8 cellular contexts compared by ENCODE assay signal in the genomic region with DNA sequence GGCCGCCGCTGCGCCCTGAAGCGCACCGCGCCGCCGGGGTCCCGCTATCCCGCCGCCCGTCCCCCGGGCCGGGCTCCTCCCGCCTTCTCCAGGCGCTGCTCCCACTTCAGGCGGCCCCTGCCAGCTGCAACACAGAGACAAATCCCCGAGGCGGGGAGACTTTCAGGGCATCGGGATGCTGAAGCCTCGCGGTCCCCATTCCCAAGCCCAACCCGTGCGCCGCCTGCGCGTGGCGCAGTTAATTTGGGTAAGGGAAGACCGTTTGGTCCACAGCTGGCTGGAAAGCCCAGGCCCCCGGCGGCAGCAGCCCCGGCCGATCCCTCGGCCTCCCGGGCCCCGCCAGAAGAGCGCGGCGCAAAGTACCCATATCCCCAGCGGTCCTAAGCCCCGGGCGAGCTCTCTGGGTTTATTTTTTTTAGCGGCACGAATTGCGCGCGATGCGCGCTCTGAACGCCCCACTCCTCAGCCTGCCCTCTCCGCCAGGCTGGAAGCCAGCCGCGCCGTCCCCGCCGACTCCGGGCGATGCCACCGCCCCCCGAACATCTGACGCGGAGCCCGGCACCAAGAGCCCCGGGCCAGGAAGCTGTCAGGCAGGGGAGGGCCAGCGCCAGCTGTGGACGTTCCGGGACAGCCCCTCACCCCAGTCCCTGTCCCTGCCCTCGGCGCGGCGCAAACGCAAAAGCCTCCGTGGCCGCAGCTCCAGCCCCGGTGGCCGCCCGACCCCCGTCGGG. TPM values are rescaled to one million over a fixed set of nuclear protein-coding genes. Genes with fewer than 3 reads are reported as not detected.
DNase-seq lines count a peak whose midpoint lies in the region; ATAC-seq, FAIRE-seq and TF ChIP-seq lines count a peak whose summit lies in the region.

No MANE protein-coding gene starts in this region.

- ATAC-seq in HG02642 (IDR thresholded peaks at IDR 0.05; ENCODE audit: poor library complexity, unreplicated experiment) = peak; percentile 52
- ATAC-seq in HepG2 = peak; percentile 69
- peak; percentile 69 for ATAC-seq in stimulated activated naive CD8-positive, alpha-beta T cell treated with anti-CD3 and anti-CD28 coated beads, Interleukin-15, amount 100 ng/mL, for 72 hours

- H3K9me3 ChIP-seq in HepG2 (ENCODE audit: low read length) = no peaks in the 10 kb centered on the region

- POLR2A ChIA-PET in HepG2 (lab: Yijun Ruan, JAX) = no interaction called here

- no peak for TF ChIP-seq RAD21 in HepG2 (CRISPR knock-in tag; IDR thresholded peaks at IDR 0.05)

- H4K20me1 ChIP-seq in HepG2 (ENCODE audit: insufficient read depth, low read length) = no peaks in the 10 kb centered on the region

- no peaks in the 10 kb centered on the region for H3K36me3 ChIP-seq in HepG2 (replicated peaks in 1 of 2; ENCODE audit: control insufficient read depth in 1 of 2, insufficient read depth in 2 of 2, low read length in 2 of 2)

- intact Hi-C loops in dendritic cell treated with granulocyte-macrophage colony-stimulating factor and Interleukin-4, amounts not matched to agents 40 ng/mL and 50 ng/mL, for 4 days (cut with micrococcal nuclease) = no loop called here
- intact Hi-C loops in HepG2 (cut with micrococcal nuclease; ENCODE audit: unreplicated experiment) = loop anchor here (5.0 to 10.0 kb wide), 2 partner anchors 160 to 288 kb away; no protein-coding TSS in a partner anchor

- H3K9me3 Mint-ChIP-seq in dendritic cell treated with granulocyte-macrophage colony-stimulating factor and Interleukin-4, amounts not matched to agents 40 ng/mL and 50 ng/mL, for 4 days = no peaks in the 10 kb centered on the region
- no peaks in the 10 kb centered on the region for H3K9me3 Mint-ChIP-seq in stimulated activated naive CD8-positive, alpha-beta T cell treated with anti-CD3 and anti-CD28 coated beads, Interleukin-15, amount 100 ng/mL, for 72 hours

- peak overlapping the region; percentile 45 for H3K4me3 Mint-ChIP-seq in dendritic cell treated with granulocyte-macrophage colony-stimulating factor and Interleukin-4, amounts not matched to agents 40 ng/mL and 50 ng/mL, for 4 days
- peak overlapping the region; percentile 71 to 81 for H3K4me3 Mint-ChIP-seq in stimulated activated naive CD8-positive, alpha-beta T cell treated with anti-CD3 and anti-CD28 coated beads, Interleukin-15, amount 100 ng/mL, for 72 hours

- H3K27me3 Mint-ChIP-seq in dendritic cell treated with granulocyte-macrophage colony-stimulating factor and Interleukin-4, amounts not matched to agents 40 ng/mL and 50 ng/mL, for 4 days = peaks cover 53% of the 10 kb centered on the region
- H3K27me3 Mint-ChIP-seq in stimulated activated naive CD8-positive, alpha-beta T cell treated with anti-CD3 and anti-CD28 coated beads, Interleukin-15, amount 100 ng/mL, for 72 hours = peaks cover 68% of the 10 kb centered on the region

- peak overlapping the region; percentile 72 for H3K4me2 ChIP-seq in HepG2 (ENCODE audit: low read depth, low read length)

- no peak overlapping the region for H2AFZ ChIP-seq in HepG2 (ENCODE audit: low read length)

- H3K27ac Mint-ChIP-seq in dendritic cell treated with granulocyte-macrophage colony-stimulating factor and Interleukin-4, amounts not matched to agents 40 ng/mL and 50 ng/mL, for 4 days = no peak overlapping the region
- no peak overlapping the region for H3K27ac Mint-ChIP-seq in stimulated activated naive CD8-positive, alpha-beta T cell treated with anti-CD3 and anti-CD28 coated beads, Interleukin-15, amount 100 ng/mL, for 72 hours

- H3K79me2 ChIP-seq in HepG2 (ENCODE audit: insufficient read depth, low read length) = no peaks in the 10 kb centered on the region

- no peak for FAIRE-seq in HepG2 (lab: Jason Lieb, UNC)

- no peak for TF ChIP-seq POLR2A in HepG2 (IDR thresholded peaks at IDR 0.05; ENCODE audit: insufficient read depth in 1 of 2, low read depth in 2 of 2, low read length in 2 of 2)

- DNase-seq in 8988T = peak; percentile 43
- DNase-seq in GM13977 (ENCODE audit: low spot score) = peak; percentile 73
- DNase-seq in NCI-H69 (lab: John Stamatoyannopoulos, UW) = peak; percentile 61
- no peak for DNase-seq in HepG2 (ENCODE audit: low spot score)
- peak; percentile 22 to 30 for DNase-seq in stimulated activated naive CD8-positive, alpha-beta T cell treated with anti-CD3 and anti-CD28 coated beads, Interleukin-15, amount 100 ng/mL, for 72 hours
- no peak for DNase-seq in MV-4-11 (lab: John Stamatoyannopoulos, UW)

- 5% methylated on average over 14 of the region's 79 CpGs for WGBS in HepG2 (ENCODE audit: low lambda C conversion rate)

- no TSS peak for BruUV-seq in HepG2 (replicated peaks; lab: Mats Ljungman, UMichigan)

- H3K4me1 Mint-ChIP-seq in dendritic cell treated with granulocyte-macrophage colony-stimulating factor and Interleukin-4, amounts not matched to agents 40 ng/mL and 50 ng/mL, for 4 days (ENCODE audit: low read depth) = no peaks in the 10 kb centered on the region
- H3K4me1 Mint-ChIP-seq in stimulated activated naive CD8-positive, alpha-beta T cell treated with anti-CD3 and anti-CD28 coated beads, Interleukin-15, amount 100 ng/mL, for 72 hours = peaks cover 10% of the 10 kb centered on the region

- CTCF ChIA-PET in HepG2 (lab: Yijun Ruan, JAX; ENCODE audit: low intra/inter-chr PET ratio, low total read pairs) = no interaction called here

- TF ChIP-seq EP300 in HepG2 (IDR thresholded peaks at IDR 0.05; ENCODE audit: low read depth in 2 of 2, low read length in 2 of 2) = no peak
- TF ChIP-seq EP300 in HepG2 (CRISPR knock-in tag; IDR thresholded peaks at IDR 0.05; ENCODE audit: borderline replicate concordance) = no peak

- H3K27ac ChIP-seq in HepG2 (ENCODE audit: extremely low read length, insufficient read depth, low read length) = no peak overlapping the region

- no peaks in the 10 kb centered on the region for H3K36me3 Mint-ChIP-seq in dendritic cell treated with granulocyte-macrophage colony-stimulating factor and Interleukin-4, amounts not matched to agents 40 ng/mL and 50 ng/mL, for 4 days (ENCODE audit: low read depth)

- peaks cover 2 to 29% of the 10 kb centered on the region in 2 experiments for H3K27me3 ChIP-seq in HepG2 (ENCODE audit: control insufficient read depth in 1 of 2, insufficient read depth in 2 of 2, low read length in 2 of 2)

- in situ Hi-C loops in GM13977 (cut with MboI; ENCODE audit: low pct_unique_long_range_greater_than_20kb, low sequenced_read_pairs, unreplicated experiment) (no loop called here), HepG2 (cut with HindIII; ENCODE audit: extremely low pct_ligation_motif_present, low pct_unique_long_range_greater_than_20kb) (no loop called here)

- H3K4me3 ChIP-seq in HepG2 (replicated peaks in 1 of 3; ENCODE audit: insufficient read depth in 1 of 3, low read depth in 2 of 3, low read length in 3 of 3) = peak overlapping the region; percentile 63 to 74 (median 64)

- no peaks in the 10 kb centered on the region for H3K4me1 ChIP-seq in HepG2 (ENCODE audit: insufficient read depth, low read length)

- no peak for TF ChIP-seq CTCF in GM13977 (IDR thresholded peaks at IDR 0.05; ENCODE audit: extremely low read depth, insufficient read depth, missing control alignments)
- TF ChIP-seq CTCF in HepG2 (CRISPR knock-in tag; IDR thresholded peaks at IDR 0.05) = no peak

- H3K9ac ChIP-seq in HepG2 (ENCODE audit: insufficient read depth, low read depth, low read length) = no peak overlapping the region

TF ChIP-seq in HepG2, 621 proteins besides CTCF, POLR2A, EP300 and RAD21 (continues in another document):
- TF ChIP-seq ZFYVE20 (CRISPR knock-in tag; IDR thresholded peaks at IDR 0.05; ENCODE audit: borderline replicate concordance, low read depth) (no peak), ZNF101 (CRISPR knock-in tag; IDR thresholded peaks at IDR 0.05; ENCODE audit: borderline replicate concordance, low read depth) (no peak), HNRNPLL (IDR thresholded peaks at IDR 0.05; ENCODE audit: low read depth, low read length, poor library complexity, severe bottlenecking) (peak; percentile 58), GATA4 (IDR thresholded peaks at IDR 0.05; ENCODE audit: borderline replicate concordance, low read depth) (no peak)
- TF ChIP-seq, protein P1, sequence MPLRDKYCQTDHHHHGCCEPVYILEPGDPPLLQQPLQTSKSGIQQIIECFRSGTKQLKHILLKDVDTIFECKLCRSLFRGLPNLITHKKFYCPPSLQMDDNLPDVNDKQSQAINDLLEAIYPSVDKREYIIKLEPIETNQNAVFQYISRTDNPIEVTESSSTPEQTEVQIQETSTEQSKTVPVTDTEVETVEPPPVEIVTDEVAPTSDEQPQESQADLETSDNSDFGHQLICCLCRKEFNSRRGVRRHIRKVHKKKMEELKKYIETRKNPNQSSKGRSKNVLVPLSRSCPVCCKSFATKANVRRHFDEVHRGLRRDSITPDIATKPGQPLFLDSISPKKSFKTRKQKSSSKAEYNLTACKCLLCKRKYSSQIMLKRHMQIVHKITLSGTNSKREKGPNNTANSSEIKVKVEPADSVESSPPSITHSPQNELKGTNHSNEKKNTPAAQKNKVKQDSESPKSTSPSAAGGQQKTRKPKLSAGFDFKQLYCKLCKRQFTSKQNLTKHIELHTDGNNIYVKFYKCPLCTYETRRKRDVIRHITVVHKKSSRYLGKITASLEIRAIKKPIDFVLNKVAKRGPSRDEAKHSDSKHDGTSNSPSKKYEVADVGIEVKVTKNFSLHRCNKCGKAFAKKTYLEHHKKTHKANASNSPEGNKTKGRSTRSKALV (CRISPR knock-in tag; IDR thresholded peaks at IDR 0.05) = peak; percentile 95

RNA-seq across cellular contexts. Expression of a gene that starts 0.5 kb away (rescaled TPM):
- 1.7 and 3.0 TPM in 2 replicates for total RNA-seq in HepG2 (2016; rRNA removed; fragmentation: Illumina TruSeq; extraction: Trizol)
- 0.26 and 0.71 TPM in 2 replicates for total RNA-seq in HepG2 (2016; cell fraction: cytosol; rRNA removed; fragmentation: Illumina TruSeq; extraction: Trizol; ENCODE audit: low read depth)
- 2.3 and 2.8 TPM in 2 replicates for total RNA-seq in HepG2 (2016; cell fraction: insoluble cytoplasmic fraction; rRNA removed; fragmentation: Illumina TruSeq; extraction: Trizol)
- total RNA-seq in HepG2 (2016; cell fraction: membrane; rRNA removed; fragmentation: Illumina TruSeq; extraction: Trizol) = 0.83 and 1.2 TPM in 2 replicates
- total RNA-seq in HepG2 (2016; cell fraction: nucleus; rRNA removed; fragmentation: Illumina TruSeq; extraction: Trizol) = 5.1 and 6.3 TPM in 2 replicates
- polyA plus RNA-seq in HepG2 (2011; rRNA removed) = 0.81 and 1.5 TPM in 2 replicates
- polyA plus RNA-seq in HepG2 (2011; cell fraction: cytosol; rRNA removed) = 0.67 and 0.86 TPM in 2 replicates
- 1.1 and 1.4 TPM in 2 replicates for polyA plus RNA-seq in HepG2 (2011; cell fraction: nucleus; rRNA removed)
- polyA plus RNA-seq in HepG2 (2012) = 0.33 and 0.64 TPM in 2 replicates
- polyA plus RNA-seq in HepG2 (2016; cell fraction: cytosol; fragmentation: Illumina TruSeq; extraction: Trizol; ENCODE audit: low read depth) = 0.17 and 0.28 TPM in 2 replicates
- 1.3 and 1.5 TPM in 2 replicates for polyA plus RNA-seq in HepG2 (2016; cell fraction: insoluble cytoplasmic fraction; fragmentation: Illumina TruSeq; extraction: Trizol; ENCODE audit: low read depth)
- polyA plus RNA-seq in HepG2 (2016; cell fraction: membrane; fragmentation: Illumina TruSeq; extraction: Trizol; ENCODE audit: low read depth) = 0.23 and 0.33 TPM in 2 replicates
- polyA plus RNA-seq in HepG2 (2016; cell fraction: nucleus; fragmentation: Illumina TruSeq; extraction: Trizol; ENCODE audit: insufficient read depth, low read depth) = 3.5 and 5.2 TPM in 2 replicates
- 3.2 and 11.1 TPM in 2 replicates for polyA minus RNA-seq in HepG2 (2011; rRNA and poly(A)+ RNA removed; ENCODE audit: low replicate concordance)
- 1.7 and 2.0 TPM in 2 replicates for polyA minus RNA-seq in HepG2 (2011; cell fraction: cytosol; rRNA and poly(A)+ RNA removed)
- polyA minus RNA-seq in HepG2 (2011; cell fraction: nucleus; rRNA and poly(A)+ RNA removed) = 3.5 and 4.2 TPM in 2 replicates

Comparison
In these comparisons a context has a peak if more than half of its experiments do, and no peak if none do; other contexts are left out.
1. DNase-seq: peak in 8988T (single experiment), GM13977 (single experiment), NCI-H69 (single experiment) and stimulated activated naive CD8-positive, alpha-beta T cell treated with anti-CD3 and anti-CD28 coated beads, Interleukin-15, amount 100 ng/mL, for 72 hours (2 of 2); none in HepG2 (single experiment) and MV-4-11 (single experiment).
2. Peak in every context shown above with its lines, with median percentiles within 50 percentile points of each other: ATAC-seq.